ENCODE assay signal across 17 cellular contexts in genomic region chr9:78958887-78959286, GRCh38.
DNase-seq lines count a peak whose midpoint lies in the region; ATAC-seq and TF ChIP-seq lines count a peak whose summit lies in the region.
"Had no signal": no experiment of that assay in that cellular context is flagged by ENCODE, and none has a peak within 500 bp of the region (broad histone marks: within the 10 kb centered on the region; RNA-seq: fewer than 3 reads in every experiment).

No MANE protein-coding gene starts in this region.

- H2AFZ ChIP-seq in PC-9 (no peak overlapping the region), smooth muscle cell (ENCODE audit: low read depth) (no peak overlapping the region)

- no peak overlapping the region for H3K4me2 ChIP-seq in DOHH2 (ENCODE audit: low read length)
- H3K4me2 ChIP-seq in PC-9: no peak overlapping the region
- H3K4me2 ChIP-seq in smooth muscle cell: no peak overlapping the region

- intact Hi-C loops in PC-9 (cut with micrococcal nuclease; ENCODE audit: unreplicated experiment) (no loop called here), CD14-positive monocyte (cut with micrococcal nuclease) (no loop called here)

- no peak overlapping the region for H3K4me3 Mint-ChIP-seq in activated T-cell treated with anti-CD3 and anti-CD28 coated beads, Interleukin-2, amount 50 U/mL, for 72 hours
- H3K4me3 Mint-ChIP-seq in CD14-positive monocyte: no peak overlapping the region
- H3K4me3 Mint-ChIP-seq: activated B cell treated with CpG ODN at 0.5 μM for 24 hours; activated T-helper 1 cell treated with anti-CD3 and anti-CD28 coated beads, Interleukin-12 subunit alpha, Interleukin-12 subunit beta, Interleukin-2, Interleukin-4 antibody, amounts not matched to agents 30 ng/mL and 10 ng/mL and 1 ng/mL, durations not matched to agents 14 hours and 24 hours and 36 hours; CD4-positive, alpha-beta memory T cell; natural killer cell treated with Interleukin-12 subunit alpha and Interleukin-12 subunit beta and Interleukin-15 and Interleukin-18, amount 100 ng/mL, for 72 hours had no signal

- no peak overlapping the region for H3K4me3 ChIP-seq in DOHH2 (ENCODE audit: low read length)
- no peak overlapping the region for H3K4me3 ChIP-seq in PC-9
- no peak overlapping the region for H3K4me3 ChIP-seq in smooth muscle cell
- H3K4me3 ChIP-seq: body of pancreas, GM12878, SJCRH30 had no signal

- no TSS peak for BruUV-seq in PC-9 (replicated peaks; lab: Mats Ljungman, UMichigan)

- H3K27me3 Mint-ChIP-seq in activated T-cell treated with anti-CD3 and anti-CD28 coated beads, Interleukin-2, amount 50 U/mL, for 72 hours (ENCODE audit: low read depth): no peaks in the 10 kb centered on the region
- H3K27me3 Mint-ChIP-seq in CD14-positive monocyte (ENCODE audit: low read depth in 3 of 3): no peaks in the 10 kb centered on the region
- H3K27me3 Mint-ChIP-seq: activated B cell treated with CpG ODN at 0.5 μM for 24 hours; CD4-positive, alpha-beta memory T cell; natural killer cell treated with Interleukin-12 subunit alpha and Interleukin-12 subunit beta and Interleukin-15 and Interleukin-18, amount 100 ng/mL, for 72 hours had no signal

- POLR2A ChIA-PET in PC-9 (lab: Charles Lee; ENCODE audit: unreplicated experiment): no interaction called here

- DNase-seq in HT1080 (ENCODE audit: low read depth): peak; percentile 25
- DNase-seq in PC-9: no peak
- no peak for DNase-seq in foreskin keratinocyte
- no peak for DNase-seq in GM20000 (ENCODE audit: low spot score)
- no peak for DNase-seq in activated T-cell treated with anti-CD3 and anti-CD28 coated beads, Interleukin-2, amount 50 U/mL, for 72 hours
- DNase-seq in CD14-positive monocyte (ENCODE audit: low spot score): no peak
- DNase-seq in smooth muscle cell (lab: John Stamatoyannopoulos, UW; ENCODE audit: unreplicated experiment): no peak
- DNase-seq: activated B cell treated with CpG ODN at 0.5 μM for 24 hours; body of pancreas; CD4-positive, alpha-beta memory T cell; NCI-H2029 treated with DMSO at 0.1 percent for 48 hours had no signal

- H3K27me3 ChIP-seq in DOHH2 (ENCODE audit: control insufficient read depth, low read length) (no peaks in the 10 kb centered on the region), PC-9 (ENCODE audit: insufficient read depth, low read depth) (no peaks in the 10 kb centered on the region), foreskin keratinocyte (no peaks in the 10 kb centered on the region), smooth muscle cell (ENCODE audit: low read depth) (no peaks in the 10 kb centered on the region)
- H3K27me3 ChIP-seq: body of pancreas, SJCRH30 had no signal

- no peak overlapping the region for H3K27ac ChIP-seq in DOHH2 (ENCODE audit: low read depth, low read length)
- no peak overlapping the region for H3K27ac ChIP-seq in PC-9
- H3K27ac ChIP-seq in foreskin keratinocyte: no peak overlapping the region
- no peak overlapping the region for H3K27ac ChIP-seq in smooth muscle cell (ENCODE audit: low read depth)
- H3K27ac ChIP-seq: body of pancreas, SJCRH30 had no signal

- no peaks in the 10 kb centered on the region for H3K4me1 ChIP-seq in DOHH2 (ENCODE audit: control insufficient read depth, low read length)
- no peaks in the 10 kb centered on the region for H3K4me1 ChIP-seq in PC-9 (replicated peaks; ENCODE audit: insufficient read depth)
- no peaks in the 10 kb centered on the region for H3K4me1 ChIP-seq in foreskin keratinocyte
- no peaks in the 10 kb centered on the region for H3K4me1 ChIP-seq in smooth muscle cell (ENCODE audit: low read depth)
- H3K4me1 ChIP-seq: body of pancreas, SJCRH30 had no signal

- TF ChIP-seq CTCF in DOHH2 (IDR thresholded peaks at IDR 0.05; ENCODE audit: low read depth, low read length, poor library complexity, severe bottlenecking) (peak; percentile 36), PC-9 (conservative IDR thresholded peaks at IDR 0.05) (peak; percentile 31; the same call in 1 of the 2 replicates), foreskin keratinocyte (conservative IDR thresholded peaks at IDR 0.05) (peak; percentile 57), GM20000 (IDR thresholded peaks at IDR 0.05; ENCODE audit: extremely low read depth, missing control alignments) (no peak), CD14-positive monocyte (IDR thresholded peaks at IDR 0.05) (no peak), smooth muscle cell (IDR thresholded peaks at IDR 0.05; ENCODE audit: borderline replicate concordance, insufficient read depth, poor library complexity, severe bottlenecking) (no peak)

- H4K20me1 ChIP-seq in DOHH2 (ENCODE audit: control insufficient read depth, insufficient read depth, low read depth, low read length) (no peaks in the 10 kb centered on the region), PC-9 (ENCODE audit: insufficient read depth) (no peaks in the 10 kb centered on the region), smooth muscle cell (ENCODE audit: low read depth) (no peaks in the 10 kb centered on the region)

- H3K36me3 Mint-ChIP-seq in activated T-cell treated with anti-CD3 and anti-CD28 coated beads, Interleukin-2, amount 50 U/mL, for 72 hours (ENCODE audit: insufficient read depth in 2 of 2): peaks cover 0 to 2% of the 10 kb centered on the region in 2 donors
- no peaks in the 10 kb centered on the region for H3K36me3 Mint-ChIP-seq in CD14-positive monocyte
- H3K36me3 Mint-ChIP-seq: CD4-positive, alpha-beta memory T cell; natural killer cell treated with Interleukin-12 subunit alpha and Interleukin-12 subunit beta and Interleukin-15 and Interleukin-18, amount 100 ng/mL, for 72 hours had no signal

- H3K9me3 ChIP-seq in DOHH2 (ENCODE audit: control insufficient read depth, insufficient read depth, low read length) (peaks cover 3% of the 10 kb centered on the region; the same call in 1 of the 2 replicates), PC-9 (ENCODE audit: insufficient read depth, low read depth) (no peaks in the 10 kb centered on the region), smooth muscle cell (replicated peaks; ENCODE audit: low read depth) (no peaks in the 10 kb centered on the region)
- H3K9me3 ChIP-seq: body of pancreas had no signal

- peak; percentile 35 for ATAC-seq in foreskin keratinocyte
- no peak for ATAC-seq in activated T-cell treated with anti-CD3 and anti-CD28 coated beads, Interleukin-2, amount 50 U/mL, for 72 hours (replicated peaks in 1 of 2)
- ATAC-seq: body of pancreas; esophagus mucosa; GM12878; natural killer cell treated with Interleukin-12 subunit alpha and Interleukin-12 subunit beta and Interleukin-15 and Interleukin-18, amount 100 ng/mL, for 72 hours had no signal

- 70% methylated on average over 2 of the region's 2 CpGs for WGBS in smooth muscle cell (ENCODE audit: low lambda C conversion rate)

- H3K79me2 ChIP-seq in DOHH2 (ENCODE audit: control insufficient read depth, low read length): no peaks in the 10 kb centered on the region
- no peaks in the 10 kb centered on the region for H3K79me2 ChIP-seq in PC-9 (ENCODE audit: low read depth)
- no peaks in the 10 kb centered on the region for H3K79me2 ChIP-seq in smooth muscle cell (ENCODE audit: low read depth)

- H3K27ac Mint-ChIP-seq in activated T-cell treated with anti-CD3 and anti-CD28 coated beads, Interleukin-2, amount 50 U/mL, for 72 hours: no peak overlapping the region
- no peak overlapping the region for H3K27ac Mint-ChIP-seq in CD14-positive monocyte
- H3K27ac Mint-ChIP-seq: activated B cell treated with CpG ODN at 0.5 μM for 24 hours; activated T-helper 1 cell treated with anti-CD3 and anti-CD28 coated beads, Interleukin-12 subunit alpha, Interleukin-12 subunit beta, Interleukin-2, Interleukin-4 antibody, amounts not matched to agents 30 ng/mL and 10 ng/mL and 1 ng/mL, durations not matched to agents 14 hours and 24 hours and 36 hours; CD4-positive, alpha-beta memory T cell; natural killer cell treated with Interleukin-12 subunit alpha and Interleukin-12 subunit beta and Interleukin-15 and Interleukin-18, amount 100 ng/mL, for 72 hours had no signal

- no peaks in the 10 kb centered on the region for H3K4me1 Mint-ChIP-seq in activated T-cell treated with anti-CD3 and anti-CD28 coated beads, Interleukin-2, amount 50 U/mL, for 72 hours (ENCODE audit: low read depth)
- H3K4me1 Mint-ChIP-seq in CD14-positive monocyte: no peaks in the 10 kb centered on the region
- H3K4me1 Mint-ChIP-seq: activated B cell treated with CpG ODN at 0.5 μM for 24 hours; CD4-positive, alpha-beta memory T cell had no signal

- H3K9me3 Mint-ChIP-seq in activated T-cell treated with anti-CD3 and anti-CD28 coated beads, Interleukin-2, amount 50 U/mL, for 72 hours: peaks cover 0 to 3% of the 10 kb centered on the region in 2 donors
- H3K9me3 Mint-ChIP-seq in CD14-positive monocyte: peaks cover 0 to 17% (median 7%) of the 10 kb centered on the region in 7 donors

- H3F3A ChIP-seq in DOHH2 (ENCODE audit: control insufficient read depth, insufficient read depth) (no peaks in the 10 kb centered on the region), PC-9 (ENCODE audit: insufficient read depth, low read depth) (no peaks in the 10 kb centered on the region), smooth muscle cell (ENCODE audit: low read depth) (no peaks in the 10 kb centered on the region)

- no peak overlapping the region for H3K9ac ChIP-seq in smooth muscle cell (ENCODE audit: low read depth)

- no peaks in the 10 kb centered on the region for H3K9me2 ChIP-seq in DOHH2 (replicated peaks; ENCODE audit: control insufficient read depth, low read length)
- H3K9me2 ChIP-seq in PC-9 (ENCODE audit: insufficient read depth): no peaks in the 10 kb centered on the region

- H3K36me3 ChIP-seq in DOHH2 (ENCODE audit: control insufficient read depth, low read length): no peaks in the 10 kb centered on the region
- H3K36me3 ChIP-seq in PC-9 (ENCODE audit: low read depth): no peaks in the 10 kb centered on the region
- H3K36me3 ChIP-seq in smooth muscle cell (ENCODE audit: low read depth): no peaks in the 10 kb centered on the region
- H3K36me3 ChIP-seq: SJCRH30 had no signal

- CTCF ChIA-PET in PC-9 (lab: Charles Lee): no interaction called here

Comparison
In these comparisons a context has a peak if more than half of its experiments do, and no peak if none do; other contexts are left out.
1. CTCF ChIP-seq: peak in DOHH2 (single experiment), PC-9 (single experiment) and foreskin keratinocyte (single experiment); none in GM20000 (single experiment), CD14-positive monocyte (single experiment) and smooth muscle cell (single experiment).